Comparison of ENCODE assay signal across 1 cellular context in genomic region chr1:212952596-212952995, GRCh38.
TF ChIP-seq lines count a peak whose summit lies in the region.

No MANE protein-coding gene starts in this region.

TF ChIP-seq in H1, 55 proteins besides CTCF, POLR2A, EP300 and RAD21:
- TF ChIP-seq CEBPB (IDR thresholded peaks at IDR 0.05; ENCODE audit: low read depth, low read length) = no peak
- no peak for TF ChIP-seq CHD7 (IDR thresholded peaks at IDR 0.05; ENCODE audit: insufficient replicate concordance, low read length)
- no peak for TF ChIP-seq SP2 (IDR thresholded peaks at IDR 0.05; ENCODE audit: low read length)
- no peak for TF ChIP-seq SIX5 (IDR thresholded peaks at IDR 0.05; ENCODE audit: low read depth, low read length)
- no peak for TF ChIP-seq TAF1 (IDR thresholded peaks at IDR 0.05; ENCODE audit: low read depth, low read length)
- TF ChIP-seq EGR1 (IDR thresholded peaks at IDR 0.05; ENCODE audit: borderline replicate concordance, low read depth, low read length) = no peak
- TF ChIP-seq ZNF274 (IDR thresholded peaks at IDR 0.05; ENCODE audit: borderline replicate concordance, extremely low read depth, low read length) = no peak
